ENCODE assay signal across 19 cellular contexts in the genomic region with DNA sequence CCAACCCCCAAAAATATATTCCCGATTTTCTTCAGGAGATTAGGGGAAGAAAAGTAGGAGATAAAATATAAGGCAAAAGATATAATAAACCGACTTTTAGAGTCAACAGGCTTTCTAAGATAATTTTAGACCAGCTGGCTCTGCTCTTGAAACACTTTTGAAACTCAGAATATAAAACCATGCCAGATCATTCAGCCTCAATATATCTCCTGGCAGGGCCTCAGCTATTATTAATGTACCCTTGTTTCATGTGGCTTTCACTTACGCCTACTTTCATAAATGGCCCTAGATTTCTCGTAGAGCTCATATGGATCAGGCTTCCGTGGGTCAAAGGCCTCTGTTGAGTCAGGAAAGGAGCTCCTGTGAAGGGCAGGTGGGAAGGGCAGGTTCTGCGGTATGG.
"Had no signal": no experiment of that assay in that cellular context is flagged by ENCODE, and none has a peak within 500 bp of the region (broad histone marks: within the 10 kb centered on the region; RNA-seq: fewer than 3 reads in every experiment).

No MANE protein-coding gene starts in this region.

- DNase-seq: KBM-7, MV-4-11, NCI-H1048, NCI-H1105, NCI-H1417, NCI-H1436 treated with DMSO at 0.1 percent for 48 hours, NCI-H1694, NCI-H187 treated with DMSO at 0.1 percent for 48 hours, NCI-H2029 treated with DMSO at 0.1 percent for 48 hours, NCI-H2171 treated with DMSO at 0.1 percent for 48 hours, NCI-H345, NCI-H524, NCI-H526 treated with DMSO at 0.1 percent for 48 hours, NCI-H748 treated with DMSO at 0.1 percent for 48 hours, RPMI8226, SHP77 treated with DMSO at 0.1 percent for 48 hours, SJCRH30 had no signal

- H3K36me3 ChIP-seq: SJCRH30 had no signal

- H3K4me3 ChIP-seq: SJCRH30 had no signal

- H3K27me3 ChIP-seq: SJCRH30 had no signal

- H3K9me3 ChIP-seq: SJCRH30 had no signal

- H3K27ac ChIP-seq: HL-60, SJCRH30 had no signal

- H3K4me1 ChIP-seq: SJCRH30 had no signal

- ATAC-seq: SK-N-SH treated with all-trans-retinoic acid at 6 μM for 48 hours had no signal
